9 cellular contexts compared by ENCODE assay signal in genomic region chr4:40924793-40925117, GRCh38.
DNase-seq lines count a peak whose midpoint lies in the region; ATAC-seq, FAIRE-seq and TF ChIP-seq lines count a peak whose summit lies in the region.
"Had no signal": no experiment of that assay in that cellular context is flagged by ENCODE, and none has a peak within 500 bp of the region (broad histone marks: within the 10 kb centered on the region; RNA-seq: fewer than 3 reads in every experiment).

No MANE protein-coding gene starts in this region.

- H3K4me2 ChIP-seq in DOHH2 (ENCODE audit: low read length) (no peak overlapping the region), OCI-LY7 (ENCODE audit: low read length) (no peak overlapping the region), GM12878 (ENCODE audit: control insufficient read depth, insufficient read depth) (no peak overlapping the region)

- TF ChIP-seq CTCF in DOHH2 (IDR thresholded peaks at IDR 0.05; ENCODE audit: low read depth, low read length, poor library complexity, severe bottlenecking) (peak; percentile 38), OCI-LY7 (conservative IDR thresholded peaks at IDR 0.05; ENCODE audit: low read length) (peak; percentile 38; the same call in 1 of the 2 replicates), GM12878 (IDR thresholded peaks at IDR 0.05 in 2 of 3, conservative IDR thresholded peaks at IDR 0.05 in 1 of 3; ENCODE audit: control insufficient read depth in 2 of 3, extremely low read depth in 1 of 3, insufficient read depth in 1 of 3, low read depth in 3 of 3, low read length in 3 of 3) (no peak), spleen (IDR thresholded peaks at IDR 0.05 in 8 of 11, conservative IDR thresholded peaks at IDR 0.05 in 3 of 11) (peak in 5 of 11 experiments; percentile 1 to 18 (median 15))

- no peaks in the 10 kb centered on the region for H3K36me3 ChIP-seq in DOHH2 (ENCODE audit: control insufficient read depth, low read length)
- H3K36me3 ChIP-seq in OCI-LY7 (ENCODE audit: insufficient read depth, low read length), result no peaks in the 10 kb centered on the region
- H3K36me3 ChIP-seq in GM12878 (ENCODE audit: control insufficient read depth in 2 of 2, insufficient read depth in 2 of 2, low read length in 1 of 2), result no peaks in the 10 kb centered on the region
- H3K36me3 ChIP-seq in spleen, result no peaks in the 10 kb centered on the region
- H3K36me3 ChIP-seq: BE2C had no signal

- no peak overlapping the region for H3K9ac ChIP-seq in GM12878 (ENCODE audit: control insufficient read depth, insufficient read depth, low read length)

- RAD21 ChIA-PET in GM12878 (lab: Charles Lee; ENCODE audit: unreplicated experiment), result interaction anchor here (0.7 to 3.0 kb wide), 14 partner anchors 13 to 294 kb away, joined by 3 to 17 read pairs (median 4); partner anchors contain the start of gene APBB2

- H3K27ac ChIP-seq in DOHH2 (ENCODE audit: low read depth, low read length), result no peak overlapping the region
- no peak overlapping the region for H3K27ac ChIP-seq in OCI-LY7 (ENCODE audit: low read depth, low read length, poor library complexity, severe bottlenecking)
- H3K27ac ChIP-seq in GM12878 (ENCODE audit: control insufficient read depth, insufficient read depth), result no peak overlapping the region
- peak overlapping the region in 5 of 8 donors; percentile 47 to 80 (median 76) for H3K27ac ChIP-seq in spleen

- H3K79me2 ChIP-seq in DOHH2 (ENCODE audit: control insufficient read depth, low read length), result no peaks in the 10 kb centered on the region
- H3K79me2 ChIP-seq in OCI-LY7 (ENCODE audit: insufficient read depth, low read depth, low read length), result no peaks in the 10 kb centered on the region
- no peaks in the 10 kb centered on the region for H3K79me2 ChIP-seq in GM12878 (ENCODE audit: control insufficient read depth, insufficient read depth, low read length)

- intact Hi-C loops in OCI-LY7 (cut with micrococcal nuclease; ENCODE audit: unreplicated experiment), result loop anchor here (1.0 to 5.0 kb wide), 3 partner anchors 16 to 308 kb away; no protein-coding TSS in a partner anchor
- intact Hi-C loops in GM12878 (cut with micrococcal nuclease; ENCODE audit: unreplicated experiment), result loop anchor here (5.0 kb wide), 1 partner anchor 53 kb away; no protein-coding TSS in a partner anchor
- intact Hi-C loops in spleen (cut with DNase I; ENCODE audit: low total_unique reads), result no loop called here

- CTCF ChIA-PET in OCI-LY7 (lab: Charles Lee; ENCODE audit: unreplicated experiment) (interaction anchor here (0.8 to 1.0 kb wide), 6 partner anchors 13 to 295 kb away, joined by 3 to 4 read pairs (median 3); no protein-coding TSS in a partner anchor), GM12878 (lab: Yijun Ruan, JAX) (interaction anchor here (0.6 to 9.0 kb wide), 36 partner anchors 9 to 1071 kb away, joined by 3 to 190 read pairs (median 4); partner anchors contain the start of gene APBB2)

- H4K20me1 ChIP-seq in DOHH2 (ENCODE audit: control insufficient read depth, insufficient read depth, low read depth, low read length) (no peaks in the 10 kb centered on the region), OCI-LY7 (ENCODE audit: insufficient read depth, low read length) (no peaks in the 10 kb centered on the region), GM12878 (ENCODE audit: control insufficient read depth, insufficient read depth) (no peaks in the 10 kb centered on the region)

- no peak for TF ChIP-seq POLR2A in GM12878 (IDR thresholded peaks at IDR 0.05; ENCODE audit: low read depth, low read length)
- TF ChIP-seq POLR2A in spleen (IDR thresholded peaks at IDR 0.05), result no peak

- no peak for TF ChIP-seq EP300 in GM12878 (IDR thresholded peaks at IDR 0.05; ENCODE audit: borderline replicate concordance in 1 of 2, control insufficient read depth in 1 of 2, low read depth in 2 of 2, low read length in 2 of 2)

- H3K4me3 ChIP-seq in DOHH2 (ENCODE audit: low read length) (no peak overlapping the region), OCI-LY7 (ENCODE audit: low read depth, low read length, poor library complexity, severe bottlenecking) (no peak overlapping the region), GM12878 (no peak overlapping the region), spleen (no peak overlapping the region)

- ATAC-seq in GM12878 (no peak), GM19397 (IDR thresholded peaks at IDR 0.05; ENCODE audit: unreplicated experiment) (no peak)

- no peak for TF ChIP-seq RAD21 in GM12878 (IDR thresholded peaks at IDR 0.05; ENCODE audit: insufficient read depth, low read depth, low read length)

- in situ Hi-C loops in GM12878 (cut with MboI), result loop anchor here (5.0 to 25.0 kb wide), 2 partner anchors 293 to 738 kb away; no protein-coding TSS in a partner anchor

- POLR2A ChIA-PET in OCI-LY7 (lab: Charles Lee), result interaction anchor here (0.8 to 1.6 kb wide), 3 partner anchors 16 to 332 kb away, joined by 3 to 5 read pairs (median 4); partner anchors contain the start of genes APBB2 and UCHL1
- POLR2A ChIA-PET in GM12878 (lab: Charles Lee), result interaction anchor here (0.8 to 1.6 kb wide), 2 partner anchors 12 to 16 kb away, joined by 3 to 4 read pairs; no protein-coding TSS in a partner anchor

- peak; percentile 72 for FAIRE-seq in GM12878 (lab: Jason Lieb, UNC)

- H3K27me3 ChIP-seq in DOHH2 (ENCODE audit: control insufficient read depth, low read length) (no peaks in the 10 kb centered on the region), GM12878 (replicated peaks in 1 of 2; ENCODE audit: control insufficient read depth in 2 of 2, insufficient read depth in 2 of 2, low read length in 1 of 2) (no peaks in the 10 kb centered on the region), spleen (replicated peaks in 1 of 7) (no peaks in the 10 kb centered on the region)
- H3K27me3 ChIP-seq: BE2C had no signal

- DNase-seq in OCI-LY7 (ENCODE audit: low spot score) (no peak), GM12878 (ENCODE audit: low read depth, low spot score) (no peak), spleen (no peak), NCI-H187 treated with DMSO at 0.1 percent for 48 hours (lab: John Stamatoyannopoulos, UW) (no peak), SKM-1 treated with dmso at 0.1 percent for 144 hours (lab: John Stamatoyannopoulos, UW; ENCODE audit: unreplicated experiment) (no peak)
- no peak for DNase-seq in effector CD4-positive, alpha-beta T cell

- H3K4me1 ChIP-seq in DOHH2 (ENCODE audit: control insufficient read depth, low read length) (peaks cover 7% of the 10 kb centered on the region), OCI-LY7 (ENCODE audit: insufficient read depth, low read length, poor library complexity, severe bottlenecking) (no peaks in the 10 kb centered on the region), GM12878 (ENCODE audit: control insufficient read depth, insufficient read depth, low read length) (no peaks in the 10 kb centered on the region), spleen (peaks cover 5 to 32% (median 13%) of the 10 kb centered on the region in 6 donors)

- H3K9me3 ChIP-seq in DOHH2 (ENCODE audit: control insufficient read depth, insufficient read depth, low read length) (no peaks in the 10 kb centered on the region), OCI-LY7 (ENCODE audit: low read length) (no peaks in the 10 kb centered on the region), GM12878 (replicated peaks; ENCODE audit: control insufficient read depth, insufficient read depth, low read length) (no peaks in the 10 kb centered on the region), spleen (no peaks in the 10 kb centered on the region)
- H3K9me3 ChIP-seq: BE2C had no signal

- H2AFZ ChIP-seq in OCI-LY7 (ENCODE audit: low read length) (no peak overlapping the region; the same call in 1 of the 2 replicates), GM12878 (ENCODE audit: control insufficient read depth, low read depth, low read length) (no peak overlapping the region; the same call in 1 of the 2 replicates)

- H3K9me2 ChIP-seq in DOHH2 (replicated peaks; ENCODE audit: control insufficient read depth, low read length) (no peaks in the 10 kb centered on the region), OCI-LY7 (ENCODE audit: insufficient read depth, low read length) (no peaks in the 10 kb centered on the region)

- peaks cover 6% of the 10 kb centered on the region; the same call in 1 of the 2 replicates for H3F3A ChIP-seq in DOHH2 (ENCODE audit: control insufficient read depth, insufficient read depth)

- no TSS peak for BruUV-seq in OCI-LY7 (replicated peaks; lab: Mats Ljungman, UMichigan)
- no TSS peak for BruUV-seq in GM12878 (replicated peaks; lab: Mats Ljungman, UMichigan)

- 51% methylated on average over 6 of the region's 6 CpGs for WGBS in GM12878 (ENCODE audit: insufficient coverage, insufficient replicate concordance, low lambda C conversion rate, missing lambda C conversion rate)
- WGBS in spleen, 5 donors, result 78 to 85% (median 82%) methylated on average over 6 of the region's 6 CpGs

- SMC1A ChIA-PET in GM12878 (lab: Charles Lee; ENCODE audit: uncharacterized antibody, unreplicated experiment), result interaction anchor here (0.6 to 6.6 kb wide), 17 partner anchors 11 to 599 kb away, joined by 3 to 67 read pairs (median 4); partner anchors contain the start of gene APBB2

TF ChIP-seq in GM12878, 131 proteins besides CTCF, POLR2A, EP300 and RAD21 (continues in another document):
- no peak for TF ChIP-seq PAX5 (IDR thresholded peaks at IDR 0.05; ENCODE audit: borderline replicate concordance, low read depth, low read length)
- no peak for TF ChIP-seq ZBTB33 (IDR thresholded peaks at IDR 0.05)

Comparison
In these comparisons a context has a peak if more than half of its experiments do, and no peak if none do; other contexts are left out.
1. H3K27ac ChIP-seq: peak in spleen (5 of 8); none in DOHH2 (single experiment), OCI-LY7 (single experiment) and GM12878 (single experiment).
2. CTCF ChIP-seq: peak in DOHH2 (single experiment) and OCI-LY7 (single experiment); none in GM12878 (0 of 3).